8 cellular contexts compared by ENCODE assay signal in the genomic region with DNA sequence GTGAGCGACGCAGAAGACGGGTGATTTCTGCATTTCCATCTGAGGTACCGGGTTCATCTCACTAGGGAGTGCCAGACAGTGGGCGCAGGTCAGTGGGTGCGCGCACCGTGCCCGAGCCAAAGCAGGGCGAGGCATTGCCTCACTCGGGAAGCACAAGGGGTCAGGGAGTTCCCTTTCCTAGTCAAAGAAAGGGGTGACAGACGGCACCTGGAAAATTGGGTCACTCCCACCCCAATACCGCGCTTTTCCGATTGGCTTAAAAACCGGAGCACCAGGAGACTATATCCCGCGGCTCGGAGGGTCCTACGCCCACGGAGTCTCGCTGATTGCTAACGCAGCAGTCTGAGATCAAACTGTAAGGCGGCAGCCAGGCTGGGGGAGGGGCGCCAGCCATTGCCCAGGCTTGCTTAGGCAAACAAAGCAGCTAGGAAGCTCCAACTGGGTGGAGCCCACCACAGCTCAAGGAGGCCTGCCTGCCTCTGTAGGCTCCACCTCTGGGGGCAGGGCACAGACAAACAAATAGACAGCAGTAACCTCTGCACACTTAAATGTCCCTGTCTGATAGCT. TPM values are rescaled to one million over a fixed set of nuclear protein-coding genes. Genes with fewer than 3 reads are reported as not detected.
DNase-seq lines count a peak whose midpoint lies in the region; ATAC-seq lines count a peak whose summit lies in the region.
"Not testable (repeated sequence)": the region's sequence is repeated elsewhere in the genome, so short reads cannot be mapped to it uniquely, and the experiment has no call there.

No MANE protein-coding gene starts in this region.

- not testable (repeated sequence) for H3K36me3 ChIP-seq in SK-N-MC (ENCODE audit: insufficient read depth, low read length)

- H3K4me3 Mint-ChIP-seq in activated T-cell treated with anti-CD3 and anti-CD28 coated beads, Interleukin-2, amount 50 U/mL, for 4 hours: peak overlapping the region; percentile 81
- peak overlapping the region; percentile 73 to 89 for H3K4me3 Mint-ChIP-seq in stimulated activated naive CD8-positive, alpha-beta T cell treated with anti-CD3 and anti-CD28 coated beads, Interleukin-15, amount 100 ng/mL, for 72 hours

- H3K36me3 Mint-ChIP-seq in activated T-cell treated with anti-CD3 and anti-CD28 coated beads, Interleukin-2, amount 50 U/mL, for 4 hours (ENCODE audit: insufficient read depth): peaks cover 14% of the 10 kb centered on the region

- H3K9me3 ChIP-seq in SK-N-MC (ENCODE audit: low read depth, low read length): not testable (repeated sequence)

- peak in 1 of 2 donors; percentile 27 for ATAC-seq in activated T-cell treated with anti-CD3 and anti-CD28 coated beads, Interleukin-2, amount 50 U/mL, for 4 hours
- not testable (repeated sequence) for ATAC-seq in stimulated activated naive CD8-positive, alpha-beta T cell treated with anti-CD3 and anti-CD28 coated beads, Interleukin-15, amount 100 ng/mL, for 72 hours

- H3K27ac ChIP-seq in SK-N-MC: not testable (repeated sequence)

- H3K4me3 ChIP-seq in SK-N-MC: peak overlapping the region; percentile 65

- H3K9ac ChIP-seq in SK-N-MC (ENCODE audit: insufficient read length): not testable (repeated sequence)

- DNase-seq in DMS79 (lab: John Stamatoyannopoulos, UW) (peak; percentile 27), NCI-H1092 treated with DMSO at 0.1 percent for 48 hours (lab: John Stamatoyannopoulos, UW) (peak; percentile 2), ecto neural progenitor cell (ENCODE audit: low spot score) (peak; percentile 81), islet precursor cell (peak; percentile 93), retina (peak; percentile 83)
- DNase-seq in SK-N-MC (ENCODE audit: low read depth, low spot score): not testable (repeated sequence)
- peak; percentile 72 for DNase-seq in activated T-cell treated with anti-CD3 and anti-CD28 coated beads, Interleukin-2, amount 50 U/mL, for 4 hours
- peak; percentile 59 to 71 for DNase-seq in stimulated activated naive CD8-positive, alpha-beta T cell treated with anti-CD3 and anti-CD28 coated beads, Interleukin-15, amount 100 ng/mL, for 72 hours

- peak overlapping the region; percentile 63 to 93 for H3K27ac Mint-ChIP-seq in stimulated activated naive CD8-positive, alpha-beta T cell treated with anti-CD3 and anti-CD28 coated beads, Interleukin-15, amount 100 ng/mL, for 72 hours

- not testable (repeated sequence) for H3K9me3 Mint-ChIP-seq in activated T-cell treated with anti-CD3 and anti-CD28 coated beads, Interleukin-2, amount 50 U/mL, for 4 hours; stimulated activated naive CD8-positive, alpha-beta T cell treated with anti-CD3 and anti-CD28 coated beads, Interleukin-15, amount 100 ng/mL, for 72 hours

- H3K27me3 Mint-ChIP-seq in activated T-cell treated with anti-CD3 and anti-CD28 coated beads, Interleukin-2, amount 50 U/mL, for 4 hours (ENCODE audit: low read depth); stimulated activated naive CD8-positive, alpha-beta T cell treated with anti-CD3 and anti-CD28 coated beads, Interleukin-15, amount 100 ng/mL, for 72 hours: not testable (repeated sequence)

- H3K4me1 Mint-ChIP-seq in activated T-cell treated with anti-CD3 and anti-CD28 coated beads, Interleukin-2, amount 50 U/mL, for 4 hours (ENCODE audit: low read depth): peaks cover 18% of the 10 kb centered on the region
- peaks cover 24% of the 10 kb centered on the region for H3K4me1 Mint-ChIP-seq in stimulated activated naive CD8-positive, alpha-beta T cell treated with anti-CD3 and anti-CD28 coated beads, Interleukin-15, amount 100 ng/mL, for 72 hours

RNA-seq across cellular contexts. Expression of a gene that starts 23.9 kb away (rescaled TPM):
- total RNA-seq in activated T-cell treated with anti-CD3 and anti-CD28 coated beads, Interleukin-2, amount 50 U/mL, for 4 hours: 10 to 100 TPM in 1 of 3 donors, 1 to 10 TPM in 2; 6.7 to 10.6 (median 8.9) TPM

RNA-seq across cellular contexts. Expression of a gene that starts 31.7 kb away (rescaled TPM):
- 1 to 10 TPM; 7.8 to 8.6 (median 8.3) TPM for total RNA-seq in activated T-cell treated with anti-CD3 and anti-CD28 coated beads, Interleukin-2, amount 50 U/mL, for 4 hours
